8 cellular contexts compared by ENCODE assay signal in genomic region chr4:152850377-152850776, GRCh38.
DNase-seq lines count a peak whose midpoint lies in the region; ATAC-seq and TF ChIP-seq lines count a peak whose summit lies in the region.

No MANE protein-coding gene starts in this region.

- intact Hi-C loops in left lung (cut with DNase I) (no loop called here), A673 (cut with micrococcal nuclease; ENCODE audit: unreplicated experiment) (no loop called here)

- H3K36me3 ChIP-seq in adipocyte (ENCODE audit: control insufficient read depth, insufficient read depth, low read length, severe bottlenecking) (no peaks in the 10 kb centered on the region), left lung (no peaks in the 10 kb centered on the region), A673 (ENCODE audit: insufficient read depth, low read length, poor library complexity, severe bottlenecking) (no peaks in the 10 kb centered on the region)

- peak; percentile 65 for ATAC-seq in GM18498 (IDR thresholded peaks at IDR 0.05; ENCODE audit: unreplicated experiment)
- peak; percentile 90 for ATAC-seq in left lung

- no peaks in the 10 kb centered on the region for H3K27me3 ChIP-seq in adipocyte (replicated peaks; ENCODE audit: control insufficient read depth, insufficient read depth, low read length)
- no peaks in the 10 kb centered on the region for H3K27me3 ChIP-seq in left lung
- no peaks in the 10 kb centered on the region for H3K27me3 ChIP-seq in A673 (replicated peaks; ENCODE audit: insufficient read depth, low read depth, low read length, poor library complexity)

- BruUV-seq in A673 (replicated peaks; lab: Mats Ljungman, UMichigan): no TSS peak

- H3K27ac ChIP-seq in left lung (peak overlapping the region; percentile 58 to 74), A673 (ENCODE audit: low read depth, low read length, poor library complexity, severe bottlenecking) (no peak overlapping the region)

- H3K4me1 ChIP-seq in adipocyte (ENCODE audit: control insufficient read depth, insufficient read depth, low read length) (peaks cover 10% of the 10 kb centered on the region), left lung (peaks cover 0 to 36% of the 10 kb centered on the region in 2 donors), A673 (ENCODE audit: insufficient read depth, low read length, poor library complexity, severe bottlenecking) (no peaks in the 10 kb centered on the region)

- H3K9me3 ChIP-seq in adipocyte (ENCODE audit: control insufficient read depth, low read length) (peaks cover 21% of the 10 kb centered on the region), left lung (peaks cover 8 to 23% of the 10 kb centered on the region in 2 donors), A673 (ENCODE audit: low read depth, low read length, poor library complexity, severe bottlenecking) (peaks cover 11% of the 10 kb centered on the region)

- H3K9ac ChIP-seq in adipocyte (ENCODE audit: low read length): no peak overlapping the region

- CTCF ChIA-PET in GM10248 (lab: Yijun Ruan, JAX): interaction anchor here (4.8 to 7.1 kb wide), 2 partner anchors 234 to 276 kb away, joined by 32 to 76 read pairs; no protein-coding TSS in a partner anchor
- CTCF ChIA-PET in A673 (lab: Charles Lee): no interaction called here

- DNase-seq in LHCN-M2 (ENCODE audit: low read depth) (peak; percentile 15), adipocyte (ENCODE audit: low read depth) (peak; percentile 15), left lung (peak; percentile 52 to 70), NCI-H2107 treated with DMSO at 0.1 percent for 48 hours (lab: John Stamatoyannopoulos, UW; ENCODE audit: unreplicated experiment) (no peak), GM10248 (ENCODE audit: extremely low spot score) (no peak), A673 (ENCODE audit: low spot score) (no peak), NCI-H510A treated with DMSO at 0.1 percent for 48 hours (lab: John Stamatoyannopoulos, UW) (no peak)

- H3K4me3 ChIP-seq in adipocyte (ENCODE audit: low read length) (no peak overlapping the region), left lung (no peak overlapping the region), A673 (ENCODE audit: low read depth, low read length, poor library complexity, severe bottlenecking) (no peak overlapping the region)

- POLR2A ChIA-PET in GM10248 (lab: Yijun Ruan, JAX) (no interaction called here), A673 (lab: Charles Lee; ENCODE audit: low non-redundant PET) (interaction anchor here (0.6 kb wide), 1 partner anchor 436 kb away, joined by 3 read pairs; no protein-coding TSS in a partner anchor)

- TF ChIP-seq CTCF in left lung (IDR thresholded peaks at IDR 0.05) (no peak), GM10248 (IDR thresholded peaks at IDR 0.05; ENCODE audit: control extremely low read depth, extremely low read depth, low read depth, missing control alignments) (no peak), A673 (conservative IDR thresholded peaks at IDR 0.05; ENCODE audit: low read depth, low read length) (no peak)

Comparison
In these comparisons a context has a peak if more than half of its experiments do, and no peak if none do; other contexts are left out.
1. DNase-seq: peak in LHCN-M2 (single experiment), adipocyte (single experiment) and left lung (2 of 2); none in NCI-H2107 treated with DMSO at 0.1 percent for 48 hours (single experiment), GM10248 (single experiment), A673 (single experiment) and NCI-H510A treated with DMSO at 0.1 percent for 48 hours (single experiment).